18 cellular contexts compared by ENCODE assay signal in genomic region chr4:6095897-6096296, GRCh38.
"Had no signal": no experiment of that assay in that cellular context is flagged by ENCODE, and none has a peak within 500 bp of the region (broad histone marks: within the 10 kb centered on the region; RNA-seq: fewer than 3 reads in every experiment).

No MANE protein-coding gene starts in this region.

- H3K36me3 Mint-ChIP-seq: activated naive CD4-positive, alpha-beta T cell treated with anti-CD3 and anti-CD28 coated beads, Interleukin-2, amount 50 U/mL, for 24 hours; mesothelial cell of epicardium; naive thymus-derived CD8-positive, alpha-beta T cell had no signal

- H3K9me3 Mint-ChIP-seq: activated naive CD4-positive, alpha-beta T cell treated with anti-CD3 and anti-CD28 coated beads, Interleukin-2, amount 50 U/mL, for 24 hours; naive thymus-derived CD8-positive, alpha-beta T cell had no signal

- H3K27me3 ChIP-seq: colonic mucosa, foreskin keratinocyte, left lung, SJSA1, thyroid gland had no signal

- H3K4me1 Mint-ChIP-seq: mesothelial cell of epicardium had no signal

- H3K9me3 ChIP-seq: colonic mucosa, left lung, prostate gland, SJSA1, thyroid gland had no signal

- H3K27ac Mint-ChIP-seq: activated naive CD4-positive, alpha-beta T cell treated with anti-CD3 and anti-CD28 coated beads, Interleukin-2, amount 50 U/mL, for 24 hours; activated T-cell treated with anti-CD3 and anti-CD28 coated beads, Interleukin-2, amount 50 U/mL, for 72 hours; mesothelial cell of epicardium; naive thymus-derived CD8-positive, alpha-beta T cell had no signal

- H3K4me3 Mint-ChIP-seq: activated naive CD4-positive, alpha-beta T cell treated with anti-CD3 and anti-CD28 coated beads, Interleukin-2, amount 50 U/mL, for 24 hours; activated T-cell treated with anti-CD3 and anti-CD28 coated beads, Interleukin-2, amount 50 U/mL, for 72 hours; central memory CD8-positive, alpha-beta T cell; mesothelial cell of epicardium; naive thymus-derived CD8-positive, alpha-beta T cell had no signal

- ATAC-seq: foreskin keratinocyte; left lung; naive thymus-derived CD8-positive, alpha-beta T cell; stimulated activated naive CD8-positive, alpha-beta T cell treated with anti-CD3 and anti-CD28 coated beads, Interleukin-15, Interleukin-2, amounts not matched to agents 100 U/mL and 50 U/mL, for 24 hours had no signal

- DNase-seq: activated CD4-positive, CD25-positive, alpha-beta regulatory T cell treated with anti-CD3 and anti-CD28 coated beads, Interleukin-2, amount 50 U/mL, for 72 hours; activated gamma-delta T cell treated with Interleukin-2 at 50 U/mL for 16 hours; aorta; colonic mucosa; foreskin keratinocyte; left lung; naive thymus-derived CD8-positive, alpha-beta T cell; stimulated activated CD4-positive, alpha-beta T cell treated with anti-CD3 and anti-CD28 coated beads, Interleukin-4, amount 100 ng/mL, for 4 hours; stimulated activated naive CD8-positive, alpha-beta T cell treated with anti-CD3 and anti-CD28 coated beads, Interleukin-15, Interleukin-2, amounts not matched to agents 100 U/mL and 50 U/mL, for 24 hours; thyroid gland had no signal

- H3K4me1 ChIP-seq: colonic mucosa, foreskin keratinocyte, left lung, prostate gland, SJSA1 had no signal

- H3K27me3 Mint-ChIP-seq: activated naive CD4-positive, alpha-beta T cell treated with anti-CD3 and anti-CD28 coated beads, Interleukin-2, amount 50 U/mL, for 24 hours; central memory CD8-positive, alpha-beta T cell had no signal

- H3K27ac ChIP-seq: colonic mucosa, foreskin keratinocyte, left lung, prostate gland, SJSA1, thyroid gland, VCaP had no signal

- H3K36me3 ChIP-seq: colonic mucosa, left lung, prostate gland, SJSA1, thyroid gland had no signal

- H3K4me3 ChIP-seq: colonic mucosa, left lung, lung, prostate gland, SJSA1, thyroid gland had no signal
